8 cellular contexts compared by ENCODE assay signal in genomic region chr17:45410144-45411091, GRCh38. TPM values are rescaled to one million over a fixed set of nuclear protein-coding genes. Genes with fewer than 3 reads are reported as not detected.
A peak's percentile ranks its signal among the peaks of the same experiment; 100 is the strongest.
DNase-seq lines count a peak whose midpoint lies in the region; ATAC-seq and TF ChIP-seq lines count a peak whose summit lies in the region.

No MANE protein-coding gene starts in this region.

- no peak overlapping the region for H3K4me3 Mint-ChIP-seq in MCF 10A (ENCODE audit: unreplicated experiment)
- H3K4me3 Mint-ChIP-seq in activated CD4-positive, alpha-beta memory T cell treated with anti-CD3 and anti-CD28 coated beads, Interleukin-2, amount 10 ng/mL, durations not matched to agents 7 days and 5 days: peak overlapping the region; percentile 100
- no peak overlapping the region for H3K4me3 Mint-ChIP-seq in mesothelial cell of epicardium

- H3K27ac Mint-ChIP-seq in MCF 10A (ENCODE audit: low read depth, unreplicated experiment) (peak overlapping the region; percentile 7), mesothelial cell of epicardium (no peak overlapping the region)
- peak overlapping the region; percentile 98 for H3K27ac Mint-ChIP-seq in activated CD4-positive, alpha-beta memory T cell treated with anti-CD3 and anti-CD28 coated beads, Interleukin-2, amount 10 ng/mL, durations not matched to agents 7 days and 5 days

- TF ChIP-seq CTCF in MCF 10A (IDR thresholded peaks at IDR 0.05; ENCODE audit: unreplicated experiment) (no peak), mammary epithelial cell (conservative IDR thresholded peaks at IDR 0.05 in 1 of 2, IDR thresholded peaks at IDR 0.05 in 1 of 2; ENCODE audit: extremely low read depth in 1 of 2, insufficient read depth in 1 of 2, low read depth in 1 of 2, low read length in 2 of 2) (no peak), heart left ventricle (IDR thresholded peaks at IDR 0.05) (no peak), mesothelial cell of epicardium (IDR thresholded peaks at IDR 0.05; ENCODE audit: unreplicated experiment) (no peak)

- H2AFZ ChIP-seq in mammary epithelial cell (ENCODE audit: low read depth, low read length): no peak overlapping the region

- H3K27ac ChIP-seq in mammary epithelial cell (ENCODE audit: insufficient read depth, low read depth, low read length) (no peak overlapping the region), heart left ventricle (peak overlapping the region; percentile 14 to 96 (median 72))

- no peak overlapping the region for H3K4me2 ChIP-seq in mammary epithelial cell (ENCODE audit: insufficient read depth, low read depth, low read length)

- peaks cover 19% of the 10 kb centered on the region for H3K4me1 Mint-ChIP-seq in MCF 10A (ENCODE audit: insufficient read depth, unreplicated experiment)
- peaks cover 57% of the 10 kb centered on the region for H3K4me1 Mint-ChIP-seq in activated CD4-positive, alpha-beta memory T cell treated with anti-CD3 and anti-CD28 coated beads, Interleukin-2, amount 10 ng/mL, durations not matched to agents 7 days and 5 days
- H3K4me1 Mint-ChIP-seq in mesothelial cell of epicardium: peaks cover 19% of the 10 kb centered on the region

- DNase-seq in MCF 10A (ENCODE audit: unreplicated experiment) (no peak), mammary epithelial cell (no peak), heart left ventricle (peak in 4 of 5 donors; percentile 61 to 73 (median 64)), DMS53 treated with DMSO at 0.1 percent for 48 hours (lab: John Stamatoyannopoulos, UW; ENCODE audit: unreplicated experiment) (no peak), SHP77 treated with DMSO at 0.1 percent for 48 hours (lab: John Stamatoyannopoulos, UW) (no peak), mesothelial cell of epicardium (ENCODE audit: low spot score in 2 of 2, unreplicated experiment in 2 of 2) (no peak)
- DNase-seq in activated CD4-positive, alpha-beta memory T cell treated with anti-CD3 and anti-CD28 coated beads, Interleukin-2, amount 10 ng/mL, durations not matched to agents 7 days and 5 days: peak; percentile 72
- peak; percentile 51 to 62 for DNase-seq in stimulated activated CD4-positive, alpha-beta T cell treated with anti-CD3 and anti-CD28 coated beads, Interleukin-4, amount 100 ng/mL, for 4 hours

- H3K36me3 ChIP-seq in mammary epithelial cell (ENCODE audit: insufficient read depth, low read length): no peaks in the 10 kb centered on the region
- peaks cover 0 to 10% (median 5%) of the 10 kb centered on the region in 9 donors for H3K36me3 ChIP-seq in heart left ventricle

- no peak for TF ChIP-seq POLR2A in heart left ventricle (IDR thresholded peaks at IDR 0.05)

- no peaks in the 10 kb centered on the region for H3K9me3 Mint-ChIP-seq in MCF 10A (ENCODE audit: unreplicated experiment)
- H3K9me3 Mint-ChIP-seq in activated CD4-positive, alpha-beta memory T cell treated with anti-CD3 and anti-CD28 coated beads, Interleukin-2, amount 10 ng/mL, durations not matched to agents 7 days and 5 days: no peaks in the 10 kb centered on the region
- H3K9me3 Mint-ChIP-seq in mesothelial cell of epicardium: no peaks in the 10 kb centered on the region

- in situ Hi-C loops in mammary epithelial cell (cut with MboI; ENCODE audit: low sequenced_read_pairs in 2 of 2): no loop called here

- intact Hi-C loops in MCF 10A (cut with micrococcal nuclease): no loop called here
- intact Hi-C loops in mammary epithelial cell (cut with micrococcal nuclease): no loop called here
- intact Hi-C loops in heart left ventricle (cut with DNase I): no loop called here

- H3K79me2 ChIP-seq in mammary epithelial cell (ENCODE audit: insufficient read depth, low read length): peaks cover 29% of the 10 kb centered on the region

- BruUV-seq in MCF 10A (replicated peaks; lab: Mats Ljungman, UMichigan): no TSS peak
- no TSS peak for BruUV-seq in mammary epithelial cell (replicated peaks; lab: Mats Ljungman, UMichigan)

- H3K36me3 Mint-ChIP-seq in MCF 10A (ENCODE audit: insufficient read depth, unreplicated experiment): peaks cover 28% of the 10 kb centered on the region
- H3K36me3 Mint-ChIP-seq in activated CD4-positive, alpha-beta memory T cell treated with anti-CD3 and anti-CD28 coated beads, Interleukin-2, amount 10 ng/mL, durations not matched to agents 7 days and 5 days (ENCODE audit: low read depth): peaks cover 34% of the 10 kb centered on the region
- H3K36me3 Mint-ChIP-seq in mesothelial cell of epicardium: peaks cover 1% of the 10 kb centered on the region

- 96% methylated on average over 16 of the region's 24 CpGs for WGBS in mammary epithelial cell (ENCODE audit: low coverage, missing lambda C conversion rate)
- WGBS in heart left ventricle, 4 donors: 63 to 74% (median 65%) methylated on average over 20 to 24 of the region's 24 CpGs

- no peak overlapping the region for H3K9ac ChIP-seq in mammary epithelial cell (ENCODE audit: insufficient read depth, low read length)

- no peaks in the 10 kb centered on the region for H3K9me3 ChIP-seq in mammary epithelial cell (replicated peaks; ENCODE audit: insufficient read depth, low read length)
- no peaks in the 10 kb centered on the region for H3K9me3 ChIP-seq in heart left ventricle

- CTCF ChIA-PET in MCF 10A (lab: Yijun Ruan, JAX) (interaction anchor here (1.3 to 1.4 kb wide), 2 partner anchors 16 to 139 kb away, joined by 3 to 6 read pairs; no protein-coding TSS in a partner anchor), mammary epithelial cell (lab: Charles Lee; ENCODE audit: low non-redundant PET) (no interaction called here)
- CTCF ChIA-PET in activated CD4-positive, alpha-beta memory T cell treated with anti-CD3 and anti-CD28 coated beads, Interleukin-2, amount 10 ng/mL, durations not matched to agents 7 days and 5 days (lab: Charles Lee): interaction anchor here (0.7 to 1.5 kb wide), 6 partner anchors 15 to 275 kb away, joined by 3 to 5 read pairs (median 3); partner anchors contain the start of genes ACBD4 and HEXIM1

- peak; percentile 2 to 56 (median 30) for ATAC-seq in heart left ventricle

- dilution Hi-C loops in mammary epithelial cell (cut with HindIII; ENCODE audit: low sequenced_read_pairs): loop anchor here (5.0 kb wide), 1 partner anchor 43 kb away; no protein-coding TSS in a partner anchor

- POLR2A ChIA-PET in MCF 10A (lab: Yijun Ruan, JAX): no interaction called here
- POLR2A ChIA-PET in activated CD4-positive, alpha-beta memory T cell treated with anti-CD3 and anti-CD28 coated beads, Interleukin-2, amount 10 ng/mL, durations not matched to agents 7 days and 5 days (lab: Charles Lee): interaction anchor here (0.6 to 2.9 kb wide), 13 partner anchors 16 to 720 kb away, joined by 3 to 17 read pairs (median 4); partner anchors contain the start of genes FMNL1, HEXIM1 and MAP3K14

- H3K27me3 Mint-ChIP-seq in MCF 10A (ENCODE audit: insufficient read depth, unreplicated experiment) (no peaks in the 10 kb centered on the region), mesothelial cell of epicardium (ENCODE audit: low read depth) (no peaks in the 10 kb centered on the region)
- no peaks in the 10 kb centered on the region for H3K27me3 Mint-ChIP-seq in activated CD4-positive, alpha-beta memory T cell treated with anti-CD3 and anti-CD28 coated beads, Interleukin-2, amount 10 ng/mL, durations not matched to agents 7 days and 5 days

- H3K27me3 ChIP-seq in mammary epithelial cell (ENCODE audit: insufficient read depth, low read length) (no peaks in the 10 kb centered on the region), heart left ventricle (no peaks in the 10 kb centered on the region)

- H3K4me3 ChIP-seq in mammary epithelial cell (replicated peaks in 1 of 3; ENCODE audit: insufficient read depth in 1 of 3, low read depth in 2 of 3, low read length in 3 of 3): no peak overlapping the region
- peak overlapping the region in 10 of 12 donors; percentile 20 to 77 (median 43) for H3K4me3 ChIP-seq in heart left ventricle

- H3K4me1 ChIP-seq in mammary epithelial cell (ENCODE audit: insufficient read depth, low read length) (no peaks in the 10 kb centered on the region), heart left ventricle (peaks cover 6 to 92% (median 58%) of the 10 kb centered on the region in 12 donors)

- H4K20me1 ChIP-seq in mammary epithelial cell (ENCODE audit: insufficient read depth, low read length): no peaks in the 10 kb centered on the region

RNA-seq across cellular contexts. Expression of gene ARHGAP27, which starts 22.3 kb away (rescaled TPM):
- 30.5 and 47.6 TPM in 2 replicates for total RNA-seq in MCF 10A (2022)
- 10 to 100 TPM; 24.8 to 31.3 TPM for total RNA-seq in mammary epithelial cell
- polyA plus RNA-seq in mammary epithelial cell: 18.5 TPM
- 11.2 TPM for polyA minus RNA-seq in mammary epithelial cell
- 10 to 100 TPM; 81.4 to 84.4 TPM for total RNA-seq in activated CD4-positive, alpha-beta memory T cell treated with anti-CD3 and anti-CD28 coated beads, Interleukin-2, amount 10 ng/mL, durations not matched to agents 7 days and 5 days
- 10 to 100 TPM; 19.7 to 39.4 (median 25.3) TPM for total RNA-seq in heart left ventricle
- 10 to 100 TPM; 16.3 to 28.2 TPM for polyA plus RNA-seq in heart left ventricle
- total RNA-seq in mesothelial cell of epicardium: 14.5 to 16.8 TPM (median 14.8 TPM) in 3 replicates

Comparison
In these comparisons a context has a peak if more than half of its experiments do, and no peak if none do; other contexts are left out.
1. DNase-seq: peak in activated CD4-positive, alpha-beta memory T cell treated with anti-CD3 and anti-CD28 coated beads, Interleukin-2, amount 10 ng/mL, durations not matched to agents 7 days and 5 days (single experiment), heart left ventricle (4 of 5) and stimulated activated CD4-positive, alpha-beta T cell treated with anti-CD3 and anti-CD28 coated beads, Interleukin-4, amount 100 ng/mL, for 4 hours (2 of 2); none in MCF 10A (single experiment), mammary epithelial cell (single experiment), DMS53 treated with DMSO at 0.1 percent for 48 hours (single experiment), SHP77 treated with DMSO at 0.1 percent for 48 hours (single experiment) and mesothelial cell of epicardium (0 of 2).
2. H3K4me3 ChIP-seq: peak in heart left ventricle (10 of 12); none in mammary epithelial cell (0 of 3).